In genomic region chr9:121483473-121484031, GRCh38 we compare ENCODE assay signal across 22 cellular contexts. TPM values are rescaled to one million over a fixed set of nuclear protein-coding genes. Genes with fewer than 3 reads are reported as not detected.
DNase-seq lines count a peak whose midpoint lies in the region; ATAC-seq, FAIRE-seq and TF ChIP-seq lines count a peak whose summit lies in the region.
"Had no signal": no experiment of that assay in that cellular context is flagged by ENCODE, and none has a peak within 500 bp of the region (broad histone marks: within the 10 kb centered on the region; RNA-seq: fewer than 3 reads in every experiment).

No MANE protein-coding gene starts in this region.

- no peaks in the 10 kb centered on the region for H3K36me3 ChIP-seq in esophagus (ENCODE audit: control insufficient read depth in 2 of 2, insufficient read depth in 2 of 2, low read length in 1 of 2)
- no peaks in the 10 kb centered on the region for H3K36me3 ChIP-seq in neural progenitor cell
- no peaks in the 10 kb centered on the region for H3K36me3 ChIP-seq in SK-N-SH (replicated peaks in 1 of 2; ENCODE audit: control insufficient read depth in 1 of 2, insufficient read depth in 2 of 2, low read length in 1 of 2)
- no peaks in the 10 kb centered on the region for H3K36me3 ChIP-seq in pancreas
- H3K36me3 ChIP-seq in upper lobe of right lung: no peaks in the 10 kb centered on the region
- H3K36me3 ChIP-seq: Peyer's patch, SJCRH30 had no signal

- no peak overlapping the region for H3K4me3 ChIP-seq in right cardiac atrium (ENCODE audit: low read length)
- no peak overlapping the region for H3K4me3 ChIP-seq in esophagus (ENCODE audit: low read depth in 1 of 2, low read length in 2 of 2)
- no peak overlapping the region for H3K4me3 ChIP-seq in neural progenitor cell
- H3K4me3 ChIP-seq in SK-N-SH (ENCODE audit: low read depth in 2 of 2, low read length in 1 of 2): no peak overlapping the region
- no peak overlapping the region for H3K4me3 ChIP-seq in pancreas
- no peak overlapping the region for H3K4me3 ChIP-seq in upper lobe of right lung
- H3K4me3 ChIP-seq: Peyer's patch, SJCRH30 had no signal

- DNase-seq in right cardiac atrium: no peak
- no peak for DNase-seq in Right ventricle myocardium inferior (ENCODE audit: missing footprints)
- no peak for DNase-seq in neural progenitor cell (ENCODE audit: low spot score)
- no peak for DNase-seq in SK-N-SH
- DNase-seq in pancreas: no peak
- DNase-seq in upper lobe of right lung: no peak
- DNase-seq: 8988T; C1 segment of cervical spinal cord; Calu3; CD8-positive, alpha-beta memory T cell; H9; KBM-7; NCI-H1092; NCI-H1436 treated with DMSO at 0.1 percent for 48 hours; NCI-H1930; NCI-H2227 treated with DMSO at 0.1 percent for 48 hours; NK-92 treated with Interleukin-12 subunit alpha and Interleukin-12 subunit beta, amount 100 ng/mL, for 24 hours; Peyer's patch; SJCRH30 had no signal

- H3K36me3 Mint-ChIP-seq in neural progenitor cell: no peaks in the 10 kb centered on the region
- H3K36me3 Mint-ChIP-seq: CD8-positive, alpha-beta memory T cell had no signal

- POLR2A ChIA-PET in SK-N-SH (lab: Yijun Ruan, JAX): no interaction called here

- peak overlapping the region; percentile 64 for H3K27ac ChIP-seq in right cardiac atrium (ENCODE audit: low read length)
- peak overlapping the region; percentile 93 to 96 for H3K27ac ChIP-seq in esophagus (ENCODE audit: low read depth in 2 of 2, low read length in 1 of 2)
- no peak overlapping the region for H3K27ac ChIP-seq in neural progenitor cell
- H3K27ac ChIP-seq in SK-N-SH (ENCODE audit: low read depth in 2 of 2, low read length in 1 of 2): peak overlapping the region in 1 of 2 experiments; percentile 24; a peak in 2 of 4 replicates
- H3K27ac ChIP-seq in pancreas: no peak overlapping the region
- H3K27ac ChIP-seq in upper lobe of right lung: no peak overlapping the region
- H3K27ac ChIP-seq: Peyer's patch, SJCRH30 had no signal

- no peaks in the 10 kb centered on the region for H3K27me3 ChIP-seq in right cardiac atrium (ENCODE audit: control insufficient read depth, insufficient read depth)
- no peaks in the 10 kb centered on the region for H3K27me3 ChIP-seq in esophagus (ENCODE audit: control insufficient read depth in 1 of 2, insufficient read depth in 2 of 2, low read length in 2 of 2)
- H3K27me3 ChIP-seq in neural progenitor cell: no peaks in the 10 kb centered on the region
- H3K27me3 ChIP-seq in SK-N-SH (ENCODE audit: insufficient read depth): no peaks in the 10 kb centered on the region
- no peaks in the 10 kb centered on the region for H3K27me3 ChIP-seq in pancreas
- H3K27me3 ChIP-seq in upper lobe of right lung: no peaks in the 10 kb centered on the region
- H3K27me3 ChIP-seq: Peyer's patch, SJCRH30 had no signal

- no peak for TF ChIP-seq RAD21 in SK-N-SH (IDR thresholded peaks at IDR 0.05; ENCODE audit: low read length)

- intact Hi-C loops in right cardiac atrium (cut with DNase I): no loop called here
- intact Hi-C loops in Right ventricle myocardium inferior (cut with DNase I): no loop called here
- intact Hi-C loops in pancreas (cut with DNase I): loop anchor here in 1 of 3 donors (10.0 kb wide), 1 partner anchor 61 kb away; no protein-coding TSS in a partner anchor
- intact Hi-C loops in upper lobe of right lung (cut with DNase I): no loop called here

- CTCF ChIA-PET in SK-N-SH (lab: Yijun Ruan, JAX): interaction anchor here (1.1 to 1.7 kb wide), 3 partner anchors 14 to 164 kb away, joined by 3 to 8 read pairs (median 3); no protein-coding TSS in a partner anchor

- H4K20me1 ChIP-seq in neural progenitor cell (ENCODE audit: low read depth): no peaks in the 10 kb centered on the region
- no peaks in the 10 kb centered on the region for H4K20me1 ChIP-seq in SK-N-SH (ENCODE audit: insufficient read depth)

- 76% methylated on average over 7 of the region's 7 CpGs for WGBS in right cardiac atrium
- WGBS in esophagus, 2 donors: 43 to 48% methylated on average over 7 of the region's 7 CpGs
- WGBS in SK-N-SH (ENCODE audit: low lambda C conversion rate): 60% methylated on average over 7 of the region's 7 CpGs
- WGBS in pancreas, 2 donors: 71 to 73% methylated on average over 7 of the region's 7 CpGs

- H3K9me2 ChIP-seq in SK-N-SH: no peaks in the 10 kb centered on the region

- FAIRE-seq in pancreas (lab: Jason Lieb, UNC): no peak

- H3K9me3 Mint-ChIP-seq in neural progenitor cell: no peaks in the 10 kb centered on the region
- H3K9me3 Mint-ChIP-seq: CD8-positive, alpha-beta memory T cell; H9 had no signal

- TF ChIP-seq CTCF in neural progenitor cell (IDR thresholded peaks at IDR 0.05): no peak
- TF ChIP-seq CTCF in SK-N-SH (IDR thresholded peaks at IDR 0.05): no peak
- no peak for TF ChIP-seq CTCF in pancreas (IDR thresholded peaks at IDR 0.05)
- TF ChIP-seq CTCF in upper lobe of right lung (IDR thresholded peaks at IDR 0.05): no peak

- H3K27ac Mint-ChIP-seq in neural progenitor cell: no peak overlapping the region
- H3K27ac Mint-ChIP-seq: CD8-positive, alpha-beta memory T cell; H9 had no signal

- no peak for TF ChIP-seq EP300 in SK-N-SH (IDR thresholded peaks at IDR 0.05; ENCODE audit: borderline replicate concordance in 1 of 2, low read depth in 1 of 2, low read length in 1 of 2)

- ATAC-seq in right cardiac atrium (no peak), Right ventricle myocardium inferior (no peak), pancreas (no peak), upper lobe of right lung (no peak), GM18517 (IDR thresholded peaks at IDR 0.05; ENCODE audit: unreplicated experiment) (no peak)

- no peaks in the 10 kb centered on the region for H3K9me3 ChIP-seq in right cardiac atrium (ENCODE audit: control insufficient read depth, low read length)
- H3K9me3 ChIP-seq in esophagus (ENCODE audit: control insufficient read depth in 2 of 2, insufficient read depth in 1 of 2, low read depth in 1 of 2, low read length in 1 of 2): no peaks in the 10 kb centered on the region
- no peaks in the 10 kb centered on the region for H3K9me3 ChIP-seq in neural progenitor cell (ENCODE audit: low read depth)
- no peaks in the 10 kb centered on the region for H3K9me3 ChIP-seq in SK-N-SH
- H3K9me3 ChIP-seq in pancreas: no peaks in the 10 kb centered on the region
- H3K9me3 ChIP-seq in upper lobe of right lung: no peaks in the 10 kb centered on the region
- H3K9me3 ChIP-seq: Peyer's patch, SJCRH30 had no signal

- H3F3A ChIP-seq in neural progenitor cell (ENCODE audit: low read depth) (peaks cover 2% of the 10 kb centered on the region), SK-N-SH (replicated peaks; ENCODE audit: insufficient read depth) (no peaks in the 10 kb centered on the region)

- no peak overlapping the region for H3K4me3 Mint-ChIP-seq in neural progenitor cell
- H3K4me3 Mint-ChIP-seq: CD8-positive, alpha-beta memory T cell; H9 had no signal

- no peak overlapping the region for H3K9ac ChIP-seq in neural progenitor cell
- H3K9ac ChIP-seq in SK-N-SH: no peak overlapping the region

- H3K4me1 ChIP-seq in right cardiac atrium (ENCODE audit: control insufficient read depth, insufficient read depth, low read length): peaks cover 29% of the 10 kb centered on the region
- H3K4me1 ChIP-seq in esophagus (ENCODE audit: control insufficient read depth in 2 of 2, insufficient read depth in 2 of 2, low read length in 1 of 2): peaks cover 2 to 22% of the 10 kb centered on the region in 2 donors
- H3K4me1 ChIP-seq in neural progenitor cell: peaks cover 25% of the 10 kb centered on the region
- peaks cover 0 to 18% of the 10 kb centered on the region in 2 experiments; a peak in 1 of 4 replicates for H3K4me1 ChIP-seq in SK-N-SH (ENCODE audit: control insufficient read depth in 1 of 2, insufficient read depth in 2 of 2, low read depth in 1 of 2, low read length in 1 of 2)
- no peaks in the 10 kb centered on the region for H3K4me1 ChIP-seq in pancreas
- H3K4me1 ChIP-seq in upper lobe of right lung: peaks cover 14% of the 10 kb centered on the region
- H3K4me1 ChIP-seq: SJCRH30 had no signal

- no peaks in the 10 kb centered on the region for H3K27me3 Mint-ChIP-seq in neural progenitor cell (ENCODE audit: insufficient read depth, low read depth)

- H3K4me2 ChIP-seq in neural progenitor cell: peak overlapping the region; percentile 16
- no peak overlapping the region for H3K4me2 ChIP-seq in SK-N-SH

- H2AFZ ChIP-seq in neural progenitor cell (replicated peaks): no peak overlapping the region
- H2AFZ ChIP-seq in SK-N-SH (ENCODE audit: low read depth): no peak overlapping the region

- H3K79me2 ChIP-seq in neural progenitor cell (ENCODE audit: low read depth) (no peaks in the 10 kb centered on the region), SK-N-SH (ENCODE audit: insufficient read depth) (no peaks in the 10 kb centered on the region)

- H3K4me1 Mint-ChIP-seq in neural progenitor cell: peaks cover 29% of the 10 kb centered on the region
- H3K4me1 Mint-ChIP-seq: CD8-positive, alpha-beta memory T cell had no signal

RNA-seq across cellular contexts. Expression of gene GGTA1, which starts 16.1 kb away (rescaled TPM):
- total RNA-seq in right cardiac atrium (10 to 100 TPM; 12.3 to 30.1 (median 22.3) TPM), Right ventricle myocardium inferior (27.9 TPM), neural progenitor cell (ENCODE audit: low replicate concordance) (not detected in 2 replicates), pancreas (1 to 10 TPM in 3 of 6 donors, under 1 TPM in 3; 0.14 to 3.6 (median 0.87) TPM), upper lobe of right lung (9.5 TPM)
- polyA plus RNA-seq in right cardiac atrium (42.5 TPM), esophagus (10 to 100 TPM; 24.2 to 26.5 TPM), SK-N-SH (2012; rRNA removed) (0.03 and 0.11 TPM in 2 replicates), pancreas (1 to 10 TPM; 1.6 to 2.7 TPM)
- 0.17 and 0.29 TPM in 2 replicates for polyA plus RNA-seq in SK-N-SH (2012; cell fraction: cytosol; rRNA removed)
- polyA plus RNA-seq in SK-N-SH (2012; cell fraction: nucleus; rRNA removed): not detected in 2 replicates
- total RNA-seq: Calu3; CD8-positive, alpha-beta memory T cell; H9; HT1080; SJCRH30 had no signal
- polyA plus RNA-seq: CD8-positive, alpha-beta memory T cell had no signal

Comparison
In these comparisons a context has a peak if more than half of its experiments do, and no peak if none do; other contexts are left out.
1. H3K27ac ChIP-seq: peak in right cardiac atrium (single experiment) and esophagus (2 of 2); none in neural progenitor cell (single experiment), pancreas (0 of 4) and upper lobe of right lung (single experiment).